In genomic region chr13:110194456-110194855, GRCh38 we compare ENCODE assay signal across 28 cellular contexts.
"Had no signal": no experiment of that assay in that cellular context is flagged by ENCODE, and none has a peak within 500 bp of the region (broad histone marks: within the 10 kb centered on the region; RNA-seq: fewer than 3 reads in every experiment).

No MANE protein-coding gene starts in this region.

- DNase-seq: hippocampal formation; immature natural killer cell; islet precursor cell; left ventricle myocardium inferior; mesendoderm; naive B cell; natural killer cell; nephron progenitor cell; occipital lobe; ovary; retina; right cardiac atrium; spleen; stimulated activated CD4-positive, alpha-beta T cell treated with anti-CD3 and anti-CD28 coated beads, Interleukin-4, amount 100 ng/mL, for 24 hours; stimulated activated naive CD4-positive, alpha-beta T cell; stimulated activated naive CD8-positive, alpha-beta T cell treated with anti-CD3 and anti-CD28 coated beads, Interleukin-15, amount 100 ng/mL, for 72 hours; substantia nigra; uterus had no signal

- H3K4me1 ChIP-seq: neural progenitor cell, prostate gland, spleen, tibial nerve, uterus had no signal

- H3K27me3 ChIP-seq: neural progenitor cell, ovary, spleen, tibial nerve, uterus had no signal

- H3K4me1 Mint-ChIP-seq: immature natural killer cell; naive B cell; natural killer cell; neural progenitor cell; stimulated activated naive CD8-positive, alpha-beta T cell treated with anti-CD3 and anti-CD28 coated beads, Interleukin-15, amount 100 ng/mL, for 72 hours had no signal

- H3K36me3 Mint-ChIP-seq: immature natural killer cell; naive B cell; natural killer cell; stimulated activated effector memory CD8-positive, alpha-beta T cell treated with anti-CD3 and anti-CD28 coated beads, Interleukin-12 subunit alpha, Interleukin-12 subunit beta, amount 100 ng/mL, for 72 hours had no signal

- H3K4me3 Mint-ChIP-seq: immature natural killer cell; mesothelial cell of epicardium; naive B cell; natural killer cell; nephron progenitor cell; neural progenitor cell; stimulated activated effector memory CD8-positive, alpha-beta T cell treated with anti-CD3 and anti-CD28 coated beads, Interleukin-12 subunit alpha, Interleukin-12 subunit beta, amount 100 ng/mL, for 72 hours; stimulated activated naive CD8-positive, alpha-beta T cell treated with anti-CD3 and anti-CD28 coated beads, Interleukin-15, amount 100 ng/mL, for 72 hours; type B pancreatic cell had no signal

- H3K4me3 ChIP-seq: left ventricle myocardium inferior, lung, neural progenitor cell, ovary, prostate gland, skin epidermis, spleen, tibial nerve, uterus had no signal

- H3K9me3 Mint-ChIP-seq: mesothelial cell of epicardium; natural killer cell; nephron progenitor cell; neural progenitor cell; stimulated activated effector memory CD8-positive, alpha-beta T cell treated with anti-CD3 and anti-CD28 coated beads, Interleukin-12 subunit alpha, Interleukin-12 subunit beta, amount 100 ng/mL, for 72 hours; stimulated activated naive CD8-positive, alpha-beta T cell treated with anti-CD3 and anti-CD28 coated beads, Interleukin-15, amount 100 ng/mL, for 72 hours; type B pancreatic cell had no signal

- H3K27me3 Mint-ChIP-seq: type B pancreatic cell had no signal

- H3K36me3 ChIP-seq: neural progenitor cell, neutrophil, ovary, prostate gland, uterus had no signal

- H3K9me3 ChIP-seq: left ventricle myocardium inferior, neutrophil, ovary, prostate gland, spleen, tibial nerve, uterus had no signal

- ATAC-seq: natural killer cell; right cardiac atrium; sciatic nerve; stimulated activated effector memory CD8-positive, alpha-beta T cell treated with anti-CD3 and anti-CD28 coated beads, Interleukin-12 subunit alpha, Interleukin-12 subunit beta, amount 100 ng/mL, for 72 hours; stimulated activated naive CD8-positive, alpha-beta T cell treated with anti-CD3 and anti-CD28 coated beads, Interleukin-15, amount 100 ng/mL, for 72 hours had no signal

- H3K27ac Mint-ChIP-seq: immature natural killer cell; mesothelial cell of epicardium; naive B cell; natural killer cell; nephron progenitor cell; neural progenitor cell; stimulated activated effector memory CD8-positive, alpha-beta T cell treated with anti-CD3 and anti-CD28 coated beads, Interleukin-12 subunit alpha, Interleukin-12 subunit beta, amount 100 ng/mL, for 72 hours; stimulated activated naive CD8-positive, alpha-beta T cell treated with anti-CD3 and anti-CD28 coated beads, Interleukin-15, amount 100 ng/mL, for 72 hours; type B pancreatic cell had no signal
